30 cellular contexts compared by ENCODE assay signal in the genomic region with DNA sequence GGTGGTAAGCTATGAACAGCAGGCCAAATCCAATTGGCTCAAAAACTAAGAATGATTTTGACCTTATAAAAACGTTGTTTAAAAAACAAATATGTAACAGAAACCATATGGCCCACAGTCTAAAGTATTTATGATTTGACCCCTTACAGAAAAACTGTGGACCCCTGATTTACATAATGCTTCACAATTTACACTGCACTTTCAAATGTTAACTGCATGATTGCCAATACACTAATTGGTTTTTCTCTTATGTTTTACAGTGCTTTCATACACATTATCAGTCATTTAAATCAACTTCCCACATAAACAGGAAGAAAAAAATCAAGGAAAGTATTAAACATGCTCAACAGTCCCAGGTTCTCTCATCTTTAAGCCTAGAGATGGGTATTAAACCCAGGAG. TPM values are rescaled to one million over a fixed set of nuclear protein-coding genes. Genes with fewer than 3 reads are reported as not detected.
"Had no signal": no experiment of that assay in that cellular context is flagged by ENCODE, and none has a peak within 500 bp of the region (broad histone marks: within the 10 kb centered on the region; RNA-seq: fewer than 3 reads in every experiment).

No MANE protein-coding gene starts in this region.

- H3K36me3 ChIP-seq: colonic mucosa, esophagus squamous epithelium, gastroesophageal sphincter had no signal

- H3K4me1 ChIP-seq: colonic mucosa, esophagus muscularis mucosa, esophagus squamous epithelium, foreskin keratinocyte, gastroesophageal sphincter, heart left ventricle, heart right ventricle had no signal

- H3K4me2 ChIP-seq: hepatocyte had no signal

- H3K27me3 Mint-ChIP-seq: dendritic cell treated with granulocyte-macrophage colony-stimulating factor and Interleukin-4, amounts not matched to agents 40 ng/mL and 50 ng/mL, for 4 days had no signal

- H3K27me3 ChIP-seq: colonic mucosa, dorsolateral prefrontal cortex, esophagus muscularis mucosa, esophagus squamous epithelium, foreskin keratinocyte, gastrocnemius medialis, gastroesophageal sphincter, heart left ventricle, heart right ventricle, hepatocyte had no signal

- DNase-seq: colonic mucosa; cortex of kidney; dermis blood vessel endothelial cell; dorsolateral prefrontal cortex; effector CD4-positive, alpha-beta T cell; effector CD8-positive, alpha-beta T cell; effector memory CD4-positive, alpha-beta T cell; effector memory CD8-positive, alpha-beta T cell; endodermal cell; erythroblast; esophagus squamous epithelium; foreskin fibroblast; foreskin keratinocyte; foreskin melanocyte; gastrocnemius medialis; glutamatergic neuron; head of caudate nucleus; heart left ventricle; heart right ventricle had no signal

- H3K4me1 Mint-ChIP-seq: endodermal cell had no signal

- FAIRE-seq: colon, endometrium, frontal cortex had no signal

- H3K4me3 Mint-ChIP-seq: dendritic cell treated with granulocyte-macrophage colony-stimulating factor and Interleukin-4, amounts not matched to agents 40 ng/mL and 50 ng/mL, for 4 days; effector memory CD8-positive, alpha-beta T cell; endodermal cell had no signal

- H2AFZ ChIP-seq: hepatocyte had no signal

- H3K4me3 ChIP-seq: colonic mucosa, coronary artery, dorsolateral prefrontal cortex, esophagus muscularis mucosa, esophagus squamous epithelium, gastrocnemius medialis, gastroesophageal sphincter, heart left ventricle, heart right ventricle, hepatocyte had no signal

- H3K9me3 Mint-ChIP-seq: dendritic cell treated with granulocyte-macrophage colony-stimulating factor and Interleukin-4, amounts not matched to agents 40 ng/mL and 50 ng/mL, for 4 days; effector memory CD8-positive, alpha-beta T cell; endodermal cell had no signal

- H3K79me2 ChIP-seq: hepatocyte had no signal

- ATAC-seq: effector memory CD8-positive, alpha-beta T cell; esophagus mucosa; foreskin keratinocyte; gastrocnemius medialis; gastroesophageal sphincter; heart left ventricle; heart right ventricle had no signal

- H3K9me3 ChIP-seq: colonic mucosa, esophagus muscularis mucosa, esophagus squamous epithelium, gastrocnemius medialis, gastroesophageal sphincter, heart left ventricle, heart right ventricle had no signal

- H3K27ac Mint-ChIP-seq: dendritic cell treated with granulocyte-macrophage colony-stimulating factor and Interleukin-4, amounts not matched to agents 40 ng/mL and 50 ng/mL, for 4 days; effector memory CD8-positive, alpha-beta T cell; endodermal cell had no signal

- H3K27ac ChIP-seq: colonic mucosa, coronary artery, dorsolateral prefrontal cortex, epithelial cell of prostate, esophagus muscularis mucosa, esophagus squamous epithelium, foreskin keratinocyte, gastrocnemius medialis, gastroesophageal sphincter, heart left ventricle, heart right ventricle, hepatocyte had no signal

RNA-seq across cellular contexts. Expression of a gene that starts 26.9 kb away (rescaled TPM):
- total RNA-seq: epithelial cell of proximal tubule, foreskin keratinocyte, hepatocyte had no signal
- polyA plus RNA-seq: foreskin keratinocyte had no signal
